ENCODE assay signal across 8 cellular contexts in the genomic region with DNA sequence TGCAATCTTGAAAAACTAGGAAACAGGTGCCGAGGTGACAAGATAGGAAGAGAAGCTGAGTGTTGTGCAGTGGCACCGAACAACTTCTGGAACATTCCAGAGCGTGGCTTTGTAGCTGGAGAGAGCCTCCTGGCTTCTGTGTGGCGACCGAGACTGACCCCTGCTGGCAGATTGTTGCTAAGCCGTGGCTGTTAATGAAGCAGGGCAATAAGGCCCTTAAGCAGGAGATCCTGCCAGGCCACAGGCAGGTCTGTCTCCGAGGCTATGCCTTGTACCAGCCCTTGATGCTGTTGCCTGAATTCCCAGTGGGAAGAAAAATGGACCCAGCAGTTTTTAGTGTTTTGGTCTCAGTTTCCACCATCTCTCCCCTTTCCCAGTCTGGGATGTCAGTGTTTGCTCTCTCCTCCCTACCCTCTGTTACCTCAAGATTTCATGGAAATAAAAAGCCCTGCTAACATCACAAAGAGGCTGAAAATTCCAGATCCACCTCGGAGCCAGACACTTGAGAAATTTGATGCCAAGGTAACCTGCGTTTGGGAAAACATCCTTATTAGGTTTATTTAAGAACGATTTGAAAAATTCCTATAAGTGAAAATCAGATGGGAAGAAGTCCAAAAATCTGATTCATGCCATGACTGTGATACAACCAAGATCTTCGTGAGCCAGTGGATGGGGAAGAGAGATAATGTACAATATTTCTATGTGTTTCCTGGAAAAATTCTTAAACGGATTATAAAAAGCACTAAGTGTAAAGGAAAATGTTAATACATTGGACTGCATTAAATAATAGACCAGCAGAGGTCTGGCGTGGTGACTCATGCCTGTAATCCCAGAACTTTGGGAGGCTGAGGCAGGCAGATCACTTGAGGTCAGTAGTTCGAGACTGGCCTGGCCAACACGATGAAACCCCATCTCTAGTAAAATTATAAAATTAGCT.
DNase-seq lines count a peak whose midpoint lies in the region; FAIRE-seq and TF ChIP-seq lines count a peak whose summit lies in the region.

No MANE protein-coding gene starts in this region.

- H3K23ac ChIP-seq in H9 (ENCODE audit: insufficient read length, low read depth, low read length) = no peak overlapping the region

- H3T11ph ChIP-seq in H9 (ENCODE audit: low read length) = no peak overlapping the region

- no peaks in the 10 kb centered on the region; a peak in 2 of 5 replicates for H3K9me3 Mint-ChIP-seq in H9

- no peak overlapping the region for H3K9ac ChIP-seq in H9 (ENCODE audit: extremely low read depth, insufficient read length, low read length)

- peaks cover 28 to 32% of the 10 kb centered on the region in 2 experiments for H3K4me1 Mint-ChIP-seq in H9

- H3K36me3 Mint-ChIP-seq in H9 (ENCODE audit: insufficient read depth in 1 of 3, low read depth in 3 of 3) = no peaks in the 10 kb centered on the region

- H3K79me2 ChIP-seq in H9 (ENCODE audit: insufficient read depth, low read length) = no peaks in the 10 kb centered on the region

- no peak overlapping the region for H2BK12ac ChIP-seq in H9 (ENCODE audit: insufficient read length, low read depth, low read length)

- no peaks in the 10 kb centered on the region for H3K9me3 ChIP-seq in H9 (ENCODE audit: control insufficient read depth, low read depth, low read length)

- H3K56ac ChIP-seq in H9 (ENCODE audit: insufficient read length, low read depth, low read length) = no peak overlapping the region

- H2BK20ac ChIP-seq in H9 (ENCODE audit: low read depth, low read length, poor library complexity, severe bottlenecking) = no peak overlapping the region

- H3K27ac Mint-ChIP-seq in H9 = no peak overlapping the region; a peak in 2 of 7 replicates

- no CpG with 5 or more reads among the region's 15 CpGs for WGBS in H9 (ENCODE audit: extremely low coverage, insufficient read length, low lambda C conversion rate)

- no peak overlapping the region for H4K8ac ChIP-seq in H9 (replicated peaks; ENCODE audit: insufficient read length, low read depth, low read length)

- H4K20me1 ChIP-seq in H9 (ENCODE audit: control insufficient read depth, insufficient read depth, insufficient read length) = no peaks in the 10 kb centered on the region

- no peak overlapping the region for H2AFZ ChIP-seq in H9 (ENCODE audit: low read length)

- peaks cover 5% of the 10 kb centered on the region; the same call in 1 of the 2 replicates for H3K4me1 ChIP-seq in H9 (ENCODE audit: insufficient read depth, low read length)

- H3K4me3 Mint-ChIP-seq in H9 = no peak overlapping the region

- DNase-seq in H9 (peak; percentile 90), NCI-H146 (lab: John Stamatoyannopoulos, UW) (peak; percentile 32), kidney tubule cell (ENCODE audit: low spot score) (peak; percentile 79), NCI-H128 (lab: John Stamatoyannopoulos, UW; ENCODE audit: unreplicated experiment) (no peak)
- peak; percentile 51 for DNase-seq in activated CD4-positive, CD25-positive, alpha-beta regulatory T cell treated with anti-CD3 and anti-CD28 coated beads, Interleukin-2, amount 50 U/mL, for 16 hours (ENCODE audit: low read depth, low spot score)
- DNase-seq in central memory CD4-positive, alpha-beta T cell = peak; percentile 54
- peak; percentile 86 for DNase-seq in stimulated activated CD4-positive, alpha-beta T cell treated with anti-CD3 and anti-CD28 coated beads, Interleukin-4, amount 100 ng/mL, for 24 hours

- H2BK5ac ChIP-seq in H9 (ENCODE audit: insufficient read length, low read length) = no peak overlapping the region

- no peak overlapping the region for H3K27ac ChIP-seq in H9 (ENCODE audit: insufficient read length, low read depth, low read length)

- no peaks in the 10 kb centered on the region for H3K79me1 ChIP-seq in H9 (ENCODE audit: insufficient read depth, low read depth, low read length, poor library complexity, severe bottlenecking)

- H4K5ac ChIP-seq in H9 (ENCODE audit: insufficient read length, low read depth, low read length) = no peak overlapping the region

- no peaks in the 10 kb centered on the region for H3K23me2 ChIP-seq in H9 (ENCODE audit: insufficient read length, low read depth, low read length, poor library complexity, severe bottlenecking)

- peak; percentile 94 for TF ChIP-seq CTCF in H9 (conservative IDR thresholded peaks at IDR 0.05)

- H3K14ac ChIP-seq in H9 (ENCODE audit: insufficient read depth, low read length) = no peak overlapping the region

- FAIRE-seq in G401.6 (lab: Jason Lieb, UNC) = peak; percentile 53

- H2BK120ac ChIP-seq in H9 (ENCODE audit: low read depth, low read length, poor library complexity, severe bottlenecking) = no peak overlapping the region

- no peaks in the 10 kb centered on the region for H3K27me3 ChIP-seq in H9 (ENCODE audit: insufficient read depth, low read length)

- H3K4ac ChIP-seq in H9 (ENCODE audit: low read depth, low read length) = no peak overlapping the region

- H3K27me3 Mint-ChIP-seq in H9 (ENCODE audit: low read depth) = no peaks in the 10 kb centered on the region

- H2AK5ac ChIP-seq in H9 (ENCODE audit: insufficient read length, low read length) = no peak overlapping the region

- H2BK15ac ChIP-seq in H9 (ENCODE audit: low read depth, low read length) = no peak overlapping the region

- H3K18ac ChIP-seq in H9 (ENCODE audit: insufficient read length, low read depth, low read length) = no peak overlapping the region

- no peak overlapping the region for H4K91ac ChIP-seq in H9 (ENCODE audit: insufficient read length, low read depth, low read length)

- no peak overlapping the region for H3K4me2 ChIP-seq in H9 (ENCODE audit: insufficient read depth, insufficient read length, low read length)
